In genomic region chr2:230417436-230417835, GRCh38 we compare ENCODE assay signal across 10 cellular contexts. TPM values are rescaled to one million over a fixed set of nuclear protein-coding genes. Genes with fewer than 3 reads are reported as not detected.
A peak's percentile ranks its signal among the peaks of the same experiment; 100 is the strongest.
DNase-seq lines count a peak whose midpoint lies in the region; ATAC-seq and TF ChIP-seq lines count a peak whose summit lies in the region.
"Had no signal": no experiment of that assay in that cellular context is flagged by ENCODE, and none has a peak within 500 bp of the region (broad histone marks: within the 10 kb centered on the region; RNA-seq: fewer than 3 reads in every experiment).

No MANE protein-coding gene starts in this region.

- peak overlapping the region; percentile 72 for H3K9ac ChIP-seq in OCI-LY1 (ENCODE audit: low read length)
- peak overlapping the region; percentile 18 to 20 for H3K9ac ChIP-seq in duodenal mucosa (ENCODE audit: low read depth in 1 of 2, low read length in 2 of 2)

- TF ChIP-seq CTCF in OCI-LY1 (IDR thresholded peaks at IDR 0.05; ENCODE audit: low read length) (no peak), psoas muscle (IDR thresholded peaks at IDR 0.05) (no peak), GM20000 (IDR thresholded peaks at IDR 0.05; ENCODE audit: extremely low read depth, missing control alignments) (no peak), RWPE1 (conservative IDR thresholded peaks at IDR 0.05; ENCODE audit: low read depth) (no peak)

- peaks cover 36 to 52% of the 10 kb centered on the region in 2 donors for H3K36me3 Mint-ChIP-seq in CD4-positive, alpha-beta memory T cell

- no peak for ATAC-seq in psoas muscle

- peak overlapping the region; percentile 19 to 90 (median 81) for H3K27ac Mint-ChIP-seq in CD4-positive, alpha-beta memory T cell

- peak overlapping the region; percentile 86 to 100 (median 94) for H3K4me3 Mint-ChIP-seq in CD4-positive, alpha-beta memory T cell

- no peaks in the 10 kb centered on the region for H3K9me3 Mint-ChIP-seq in CD4-positive, alpha-beta memory T cell

- H3K27me3 ChIP-seq in CD4-positive, alpha-beta memory T cell (ENCODE audit: insufficient read depth, low read length): no peaks in the 10 kb centered on the region
- H3K27me3 ChIP-seq in OCI-LY1 (ENCODE audit: insufficient read depth, low read length) (no peaks in the 10 kb centered on the region), duodenal mucosa (ENCODE audit: control insufficient read depth in 1 of 2, insufficient read depth in 2 of 2, low read length in 2 of 2) (no peaks in the 10 kb centered on the region), psoas muscle (ENCODE audit: insufficient read depth in 3 of 3, low read length in 2 of 3) (no peaks in the 10 kb centered on the region)

- peak overlapping the region; percentile 49 for H3K27ac ChIP-seq in CD4-positive, alpha-beta memory T cell (ENCODE audit: low read depth, low read length)
- H3K27ac ChIP-seq in OCI-LY1 (ENCODE audit: low read depth, low read length, poor library complexity, severe bottlenecking) (peak overlapping the region; percentile 93), duodenal mucosa (ENCODE audit: low read depth, low read length) (no peak overlapping the region), psoas muscle (no peak overlapping the region), RWPE1 (no peak overlapping the region)

- H4K20me1 ChIP-seq in OCI-LY1 (ENCODE audit: insufficient read depth, low read length): no peaks in the 10 kb centered on the region

- H2AFZ ChIP-seq in OCI-LY1 (ENCODE audit: low read length): no peak overlapping the region

- peak overlapping the region; percentile 56 to 63 for H3K4me3 ChIP-seq in CD4-positive, alpha-beta memory T cell (ENCODE audit: low read length in 2 of 2)
- peak overlapping the region; percentile 75 for H3K4me3 ChIP-seq in OCI-LY1 (ENCODE audit: low read depth, low read length, poor library complexity, severe bottlenecking)
- peak overlapping the region; percentile 85 to 95 for H3K4me3 ChIP-seq in duodenal mucosa (ENCODE audit: low read depth in 1 of 2, low read length in 2 of 2)
- H3K4me3 ChIP-seq in psoas muscle: peak overlapping the region; percentile 76

- WGBS in psoas muscle, 3 donors: 68 to 70% (median 69%) methylated on average over 4 of the region's 4 CpGs

- no peaks in the 10 kb centered on the region for H3K27me3 Mint-ChIP-seq in CD4-positive, alpha-beta memory T cell

- intact Hi-C loops in CD4-positive, alpha-beta memory T cell (cut with micrococcal nuclease): loop anchor here (2.0 to 10.0 kb wide), 5 partner anchors 23 to 380 kb away; partner anchors contain the start of genes CAB39 and SP140
- intact Hi-C loops in psoas muscle (cut with DNase I): no loop called here

- no peaks in the 10 kb centered on the region for H3K9me2 ChIP-seq in OCI-LY1 (ENCODE audit: low read depth, low read length)

- CTCF ChIA-PET in CD4-positive, alpha-beta memory T cell (lab: Charles Lee; ENCODE audit: partially characterized antibody): interaction anchor here (0.6 to 2.2 kb wide), 4 partner anchors 18 to 257 kb away, joined by 3 to 6 read pairs (median 4); no protein-coding TSS in a partner anchor
- CTCF ChIA-PET in RWPE1 (lab: Yijun Ruan, JAX): no interaction called here

- peak overlapping the region; percentile 79 for H3K4me2 ChIP-seq in OCI-LY1 (ENCODE audit: low read length)

- H3K9me3 ChIP-seq in CD4-positive, alpha-beta memory T cell (ENCODE audit: control insufficient read depth in 1 of 2, low read length in 2 of 2): no peaks in the 10 kb centered on the region
- H3K9me3 ChIP-seq in OCI-LY1 (ENCODE audit: low read length): no peaks in the 10 kb centered on the region
- no peaks in the 10 kb centered on the region for H3K9me3 ChIP-seq in duodenal mucosa (ENCODE audit: control insufficient read depth in 1 of 2, low read length in 2 of 2)
- no peaks in the 10 kb centered on the region for H3K9me3 ChIP-seq in psoas muscle

- H3K4me1 Mint-ChIP-seq in CD4-positive, alpha-beta memory T cell: peaks cover 55 to 93% (median 73%) of the 10 kb centered on the region in 4 donors

- H3K4me1 ChIP-seq in CD4-positive, alpha-beta memory T cell (ENCODE audit: insufficient read depth, low read length): peaks cover 77% of the 10 kb centered on the region
- H3K4me1 ChIP-seq in OCI-LY1 (ENCODE audit: insufficient read depth, low read length, severe bottlenecking) (peaks cover 55% of the 10 kb centered on the region), duodenal mucosa (ENCODE audit: control insufficient read depth in 1 of 2, insufficient read depth in 2 of 2, low read length in 2 of 2) (peaks cover 11 to 30% of the 10 kb centered on the region in 2 donors), psoas muscle (peaks cover 3% of the 10 kb centered on the region)

- peaks cover 60% of the 10 kb centered on the region for H3K79me2 ChIP-seq in OCI-LY1 (ENCODE audit: insufficient read depth, low read length)

- no peaks in the 10 kb centered on the region for H3F3A ChIP-seq in OCI-LY1 (ENCODE audit: insufficient read depth, low read length)

- POLR2A ChIA-PET in CD4-positive, alpha-beta memory T cell (lab: Charles Lee; ENCODE audit: partially characterized antibody): interaction anchor here (1.0 to 4.9 kb wide), 11 partner anchors 9 to 198 kb away, joined by 3 to 23 read pairs (median 9); partner anchors contain the start of genes SP110, SP140 and SP140L
- POLR2A ChIA-PET in RWPE1 (lab: Yijun Ruan, JAX; ENCODE audit: low non-redundant PET): no interaction called here

- DNase-seq in CD4-positive, alpha-beta memory T cell: no peak
- DNase-seq in psoas muscle (no peak), GF-D8 (lab: John Stamatoyannopoulos, UW) (no peak), COLO829 (ENCODE audit: low spot score) (no peak), GM20000 (ENCODE audit: low spot score) (no peak), RWPE1 (ENCODE audit: low spot score) (no peak)
- DNase-seq: activated CD4-positive, CD25-positive, alpha-beta regulatory T cell; H7 had no signal

- no peaks in the 10 kb centered on the region for H3K36me3 ChIP-seq in CD4-positive, alpha-beta memory T cell (ENCODE audit: insufficient read depth, low read length)
- H3K36me3 ChIP-seq in OCI-LY1 (ENCODE audit: insufficient read depth, low read length) (peaks cover 9% of the 10 kb centered on the region; the same call in 1 of the 2 replicates), duodenal mucosa (ENCODE audit: control insufficient read depth in 1 of 2, insufficient read depth in 2 of 2, low read length in 2 of 2) (peaks cover 2% of the 10 kb centered on the region in 2 donors), psoas muscle (ENCODE audit: insufficient read depth in 1 of 2, low read depth in 1 of 2) (no peaks in the 10 kb centered on the region)

RNA-seq across cellular contexts. Expression of gene SP100, which starts 1.4 kb away (rescaled TPM):
- 100 to 1,000 TPM; 210 to 226 TPM for total RNA-seq in CD4-positive, alpha-beta memory T cell
- polyA plus RNA-seq in CD4-positive, alpha-beta memory T cell: 100 to 1,000 TPM; 101 to 222 TPM
- 10 to 100 TPM; 13.5 to 28.0 (median 20.3) TPM for total RNA-seq in psoas muscle
- 10 to 100 TPM in 1 of 3 donors, 1 to 10 TPM in 2; 6.5 to 10.4 (median 9.3) TPM for polyA plus RNA-seq in psoas muscle
- total RNA-seq: H7 had no signal

Comparison
In these comparisons a context has a peak if more than half of its experiments do, and no peak if none do; other contexts are left out.
1. H3K27ac ChIP-seq: peak in CD4-positive, alpha-beta memory T cell (single experiment) and OCI-LY1 (single experiment); none in duodenal mucosa (single experiment), psoas muscle (single experiment) and RWPE1 (single experiment).
2. RNA of gene SP100, which starts 1.4 kb away (total RNA-seq): 210 to 226 TPM in CD4-positive, alpha-beta memory T cell; 13.5 to 28.0 TPM in psoas muscle; every median in the first group is over 4 times any median in the second.
3. Peak in every context shown above with its lines, with median percentiles within 50 percentile points of each other: H3K4me3 ChIP-seq.